ENCODE assay signal across 8 cellular contexts in genomic region chr16:24980077-24980793, GRCh38. TPM values are rescaled to one million over a fixed set of nuclear protein-coding genes. Genes with fewer than 3 reads are reported as not detected.
A peak's percentile ranks its signal among the peaks of the same experiment; 100 is the strongest.
DNase-seq lines count a peak whose midpoint lies in the region; FAIRE-seq and TF ChIP-seq lines count a peak whose summit lies in the region.

No MANE protein-coding gene starts in this region.

- no peaks in the 10 kb centered on the region for H3K27me3 Mint-ChIP-seq in CD14-positive monocyte (ENCODE audit: low read depth in 3 of 3)

- FAIRE-seq in kidney (lab: Jason Lieb, UNC): no peak

- no peak overlapping the region for H3K4me3 ChIP-seq in kidney (ENCODE audit: low read length in 2 of 2)

- H3K9me3 Mint-ChIP-seq in CD14-positive monocyte: no peaks in the 10 kb centered on the region

- peaks cover 5 to 18% of the 10 kb centered on the region in 2 donors for H3K4me1 ChIP-seq in kidney (ENCODE audit: control insufficient read depth in 1 of 2, insufficient read depth in 1 of 2, low read depth in 1 of 2, low read length in 2 of 2)

- TF ChIP-seq CTCF in CD14-positive monocyte (IDR thresholded peaks at IDR 0.05) (no peak), GM20000 (IDR thresholded peaks at IDR 0.05; ENCODE audit: extremely low read depth, missing control alignments) (no peak), kidney (IDR thresholded peaks at IDR 0.05; ENCODE audit: borderline replicate concordance, extremely low read depth, insufficient read depth) (no peak)

- peaks cover 3 to 18% of the 10 kb centered on the region in 2 donors for H3K36me3 ChIP-seq in kidney (ENCODE audit: control insufficient read depth in 1 of 2, insufficient read depth in 2 of 2, low read length in 2 of 2)

- H3K36me3 Mint-ChIP-seq in CD14-positive monocyte: peaks cover 31 to 33% of the 10 kb centered on the region in 2 donors

- H3K27ac ChIP-seq in kidney (ENCODE audit: low read depth in 2 of 2, low read length in 2 of 2): peak overlapping the region; percentile 18 to 27

- peak overlapping the region in 5 of 7 donors; percentile 23 to 81 (median 57) for H3K27ac Mint-ChIP-seq in CD14-positive monocyte

- DNase-seq in CD14-positive monocyte (ENCODE audit: low spot score) (no peak), GM20000 (ENCODE audit: low spot score) (peak; percentile 55), NCI-H226 (peak; percentile 33), kidney (no peak), inferior parietal cortex (ENCODE audit: extremely low spot score) (no peak), NAMALWA (ENCODE audit: low spot score) (no peak), NCI-H526 treated with DMSO at 0.1 percent for 48 hours (lab: John Stamatoyannopoulos, UW) (no peak), NCI-H2107 (lab: John Stamatoyannopoulos, UW) (no peak)

- H3K9me3 ChIP-seq in kidney (ENCODE audit: control insufficient read depth in 1 of 2, low read length in 2 of 2): no peaks in the 10 kb centered on the region

- H3K9ac ChIP-seq in kidney (ENCODE audit: low read length in 2 of 2): no peak overlapping the region

- peaks cover 56% of the 10 kb centered on the region for H3K4me1 Mint-ChIP-seq in CD14-positive monocyte

- H3K4me3 Mint-ChIP-seq in CD14-positive monocyte: no peak overlapping the region

- intact Hi-C loops in CD14-positive monocyte (cut with micrococcal nuclease) (no loop called here), kidney (cut with DNase I) (no loop called here)

RNA-seq across cellular contexts. Expression of gene ARHGAP17, which starts 34.9 kb away (rescaled TPM):
- 10 to 100 TPM; 26.5 to 38.4 TPM for polyA plus RNA-seq in CD14-positive monocyte
- 71.8 TPM for total RNA-seq in kidney
- 26.8 TPM for polyA plus RNA-seq in kidney (ENCODE audit: insufficient read depth, low read depth, low replicate concordance)

Comparison
In these comparisons a context has a peak if more than half of its experiments do, and no peak if none do; other contexts are left out.
1. DNase-seq: peak in GM20000 (single experiment) and NCI-H226 (single experiment); none in CD14-positive monocyte (single experiment), kidney (single experiment), inferior parietal cortex (single experiment), NAMALWA (single experiment), NCI-H526 treated with DMSO at 0.1 percent for 48 hours (single experiment) and NCI-H2107 (single experiment).